ENCODE assay signal across 25 cellular contexts in the genomic region with DNA sequence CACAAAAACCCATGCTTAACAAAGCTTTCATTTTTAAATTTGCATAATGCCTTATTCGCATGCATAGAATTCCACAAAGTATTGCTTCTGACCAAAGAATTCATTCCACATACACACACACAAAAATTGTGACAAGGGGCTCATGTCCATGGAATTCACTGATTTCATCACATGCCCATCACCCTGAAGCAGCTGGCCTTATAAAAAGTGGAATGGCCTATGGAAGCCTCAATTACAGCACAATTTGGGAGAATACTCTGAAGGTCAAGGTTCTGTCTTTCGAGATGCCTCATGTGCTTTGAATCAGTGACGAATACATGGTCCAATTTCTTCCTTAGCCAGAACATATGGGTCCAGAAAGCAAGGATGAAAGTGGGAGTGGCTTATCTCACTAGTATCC.
DNase-seq lines count a peak whose midpoint lies in the region; ATAC-seq and TF ChIP-seq lines count a peak whose summit lies in the region.
"Had no signal": no experiment of that assay in that cellular context is flagged by ENCODE, and none has a peak within 500 bp of the region (broad histone marks: within the 10 kb centered on the region; RNA-seq: fewer than 3 reads in every experiment).

No MANE protein-coding gene starts in this region.

- TF ChIP-seq CTCF in tibial nerve (IDR thresholded peaks at IDR 0.05) (no peak), spleen (IDR thresholded peaks at IDR 0.05 in 8 of 11, conservative IDR thresholded peaks at IDR 0.05 in 3 of 11) (no peak)

- H3K9ac ChIP-seq in adipocyte (ENCODE audit: low read length) = no peak overlapping the region

- H3K9me3 ChIP-seq in adipocyte (ENCODE audit: control insufficient read depth, low read length) (no peaks in the 10 kb centered on the region), tibial nerve (no peaks in the 10 kb centered on the region), spleen (no peaks in the 10 kb centered on the region)
- H3K9me3 ChIP-seq: ascending aorta, colonic mucosa, right lobe of liver, upper lobe of left lung had no signal

- WGBS in tibial nerve, 2 donors = 31 to 49% methylated on average over 3 of the region's 3 CpGs
- 84 to 92% (median 87%) methylated on average over 3 of the region's 3 CpGs for WGBS in spleen, 5 donors

- peak; percentile 20 for DNase-seq in ELR (ENCODE audit: low read depth)
- peak; percentile 85 for DNase-seq in adipocyte (ENCODE audit: low read depth)
- DNase-seq in fibroblast of peridontal ligament (ENCODE audit: extremely low read depth) = peak; percentile 96
- DNase-seq in skeletal muscle cell (ENCODE audit: low read depth) = peak; percentile 27
- no peak for DNase-seq in tibial nerve (ENCODE audit: low spot score in 2 of 2)
- DNase-seq in spleen = no peak
- DNase-seq in germinal center (ENCODE audit: low spot score) = no peak
- DNase-seq: activated CD4-positive, alpha-beta T cell treated with anti-CD3 and anti-CD28 coated beads, Interleukin-2, amount 10 ng/mL, durations not matched to agents 24 days and 14 days; activated gamma-delta T cell; colonic mucosa; DMS 273 treated with DMSO at 0.1 percent for 48 hours; GF-D8; glutamatergic neuron; immature natural killer cell; MM.1S; NCI-H82; occipital lobe; OCI-M1; right lobe of liver; SHP77; stimulated activated naive CD8-positive, alpha-beta T cell treated with anti-CD3 and anti-CD28 coated beads, Interleukin-15, Interleukin-2, amounts not matched to agents 100 U/mL and 50 U/mL, for 24 hours; T-helper 1 cell; upper lobe of left lung had no signal

- TF ChIP-seq POLR2A in tibial nerve (IDR thresholded peaks at IDR 0.05) = no peak
- no peak for TF ChIP-seq POLR2A in spleen (IDR thresholded peaks at IDR 0.05)

- no peaks in the 10 kb centered on the region for H3K36me3 ChIP-seq in adipocyte (ENCODE audit: control insufficient read depth, insufficient read depth, low read length, severe bottlenecking)
- no peaks in the 10 kb centered on the region for H3K36me3 ChIP-seq in tibial nerve
- no peaks in the 10 kb centered on the region for H3K36me3 ChIP-seq in spleen
- H3K36me3 ChIP-seq: ascending aorta, colonic mucosa, right lobe of liver, upper lobe of left lung had no signal

- H3K4me1 ChIP-seq in adipocyte (ENCODE audit: control insufficient read depth, insufficient read depth, low read length) (peaks cover 17% of the 10 kb centered on the region), tibial nerve (peaks cover 0 to 9% (median 0%) of the 10 kb centered on the region in 4 donors), spleen (peaks cover 0 to 7% (median 0%) of the 10 kb centered on the region in 6 donors)
- H3K4me1 ChIP-seq: ascending aorta, colonic mucosa, right lobe of liver, upper lobe of left lung had no signal

- H3K27ac ChIP-seq in tibial nerve (no peak overlapping the region), spleen (no peak overlapping the region)
- H3K27ac ChIP-seq: ascending aorta, colonic mucosa, right lobe of liver, upper lobe of left lung had no signal

- no peak for TF ChIP-seq EP300 in tibial nerve (IDR thresholded peaks at IDR 0.05)

- intact Hi-C loops in spleen (cut with DNase I; ENCODE audit: low total_unique reads) = loop anchor here (5.0 kb wide), 1 partner anchor 637 kb away; no protein-coding TSS in a partner anchor

- H3K4me3 ChIP-seq in adipocyte (ENCODE audit: low read length) = no peak overlapping the region
- no peak overlapping the region for H3K4me3 ChIP-seq in skeletal muscle cell (ENCODE audit: low read depth, low read length)
- no peak overlapping the region for H3K4me3 ChIP-seq in tibial nerve
- no peak overlapping the region for H3K4me3 ChIP-seq in spleen
- H3K4me3 ChIP-seq: ascending aorta, colonic mucosa, right lobe of liver, upper lobe of left lung had no signal

- peaks cover 25% of the 10 kb centered on the region for H3K27me3 ChIP-seq in adipocyte (replicated peaks; ENCODE audit: control insufficient read depth, insufficient read depth, low read length)
- H3K27me3 ChIP-seq in tibial nerve = no peaks in the 10 kb centered on the region
- no peaks in the 10 kb centered on the region for H3K27me3 ChIP-seq in spleen (replicated peaks in 1 of 7)
- H3K27me3 ChIP-seq: ascending aorta, colonic mucosa, right lobe of liver, upper lobe of left lung had no signal

- ATAC-seq in GM18520 (IDR thresholded peaks at IDR 0.05; ENCODE audit: unreplicated experiment) = no peak
- ATAC-seq: right lobe of liver; stimulated activated naive CD8-positive, alpha-beta T cell treated with anti-CD3 and anti-CD28 coated beads, Interleukin-15, Interleukin-2, amounts not matched to agents 100 U/mL and 50 U/mL, for 24 hours had no signal

Comparison
In these comparisons a context has a peak if more than half of its experiments do, and no peak if none do; other contexts are left out.
1. DNase-seq: peak in ELR (single experiment), adipocyte (single experiment), fibroblast of peridontal ligament (single experiment) and skeletal muscle cell (single experiment); none in tibial nerve (0 of 2), spleen (single experiment) and germinal center (single experiment).